Comparison of ENCODE assay signal across 10 cellular contexts in genomic region chr3:127690106-127690505, GRCh38. TPM values are rescaled to one million over a fixed set of nuclear protein-coding genes. Genes with fewer than 3 reads are reported as not detected.
A peak's percentile ranks its signal among the peaks of the same experiment; 100 is the strongest.
DNase-seq lines count a peak whose midpoint lies in the region; ATAC-seq, FAIRE-seq and TF ChIP-seq lines count a peak whose summit lies in the region.
"Had no signal": no experiment of that assay in that cellular context is flagged by ENCODE, and none has a peak within 500 bp of the region (broad histone marks: within the 10 kb centered on the region; RNA-seq: fewer than 3 reads in every experiment).

No MANE protein-coding gene starts in this region.

- no peaks in the 10 kb centered on the region for H3K79me1 ChIP-seq in H1 (ENCODE audit: low read depth, low read length)

- no peak overlapping the region for H3K9ac ChIP-seq in H1 (replicated peaks in 1 of 4; ENCODE audit: extremely low read depth in 1 of 4, low read depth in 3 of 4, low read length in 3 of 4)

- no peak overlapping the region for H3K23ac ChIP-seq in H1 (ENCODE audit: insufficient read length)

- H3K36me3 ChIP-seq in MG63 = peaks cover 23% of the 10 kb centered on the region
- H3K36me3 ChIP-seq in H1 (ENCODE audit: control insufficient read depth in 2 of 4, insufficient read depth in 4 of 4, low read length in 3 of 4) = no peaks in the 10 kb centered on the region
- no peaks in the 10 kb centered on the region for H3K36me3 ChIP-seq in lung (ENCODE audit: control insufficient read depth in 2 of 2, insufficient read depth in 2 of 2, low read length in 2 of 2)
- no peaks in the 10 kb centered on the region for H3K36me3 ChIP-seq in vagina

- H3K9me3 ChIP-seq in MG63 = no peaks in the 10 kb centered on the region
- H3K9me3 ChIP-seq in H1 (ENCODE audit: insufficient read depth in 2 of 2, low read depth in 1 of 2, low read length in 1 of 2) = no peaks in the 10 kb centered on the region
- H3K9me3 ChIP-seq in lung (ENCODE audit: control insufficient read depth in 2 of 2, insufficient read depth in 1 of 2, low read length in 1 of 2) = no peaks in the 10 kb centered on the region
- H3K9me3 ChIP-seq in vagina = no peaks in the 10 kb centered on the region
- H3K9me3 ChIP-seq: adrenal gland had no signal

- H4K8ac ChIP-seq in H1 (ENCODE audit: extremely low read depth, insufficient read depth, low read length) = peak overlapping the region; percentile 22; the same call in 1 of the 2 replicates

- TF ChIP-seq RAD21 in H1 (IDR thresholded peaks at IDR 0.05 in 1 of 2, conservative IDR thresholded peaks at IDR 0.05 in 1 of 2; ENCODE audit: low read depth in 2 of 2, low read length in 2 of 2) = no peak

- no peak overlapping the region for H2BK20ac ChIP-seq in H1 (ENCODE audit: low read length)

- 79% methylated on average over 4 of the region's 4 CpGs; no CpG with 5 or more reads in 1 of the 2 experiments for WGBS in H1 (ENCODE audit: extremely low coverage in 1 of 2, insufficient coverage in 1 of 2, insufficient read length in 1 of 2, insufficient replicate concordance in 2 of 2, low coverage in 1 of 2, low lambda C conversion rate in 2 of 2, missing lambda C conversion rate in 1 of 2), 2 experiments
- 64 to 74% methylated on average over 4 of the region's 4 CpGs for WGBS in lung, 2 donors

- H3K4me3 ChIP-seq in MG63 (no peak overlapping the region), H1 (ENCODE audit: extremely low read depth in 1 of 4, insufficient read depth in 2 of 4, low read depth in 3 of 4, low read length in 4 of 4) (no peak overlapping the region; a peak in 1 of 8 replicates), lung (no peak overlapping the region), vagina (no peak overlapping the region)
- H3K4me3 ChIP-seq: adrenal gland had no signal

- no peak overlapping the region for H3K56ac ChIP-seq in H1 (replicated peaks; ENCODE audit: insufficient read length, low read depth, low read length)

- intact Hi-C loops in vagina (cut with DNase I) = loop anchor here (10.0 kb wide), 1 partner anchor 55 kb away; no protein-coding TSS in a partner anchor

- CTCF ChIA-PET in H1 (lab: Charles Lee; ENCODE audit: partially characterized antibody) (interaction anchor here (0.8 to 12.8 kb wide), 17 partner anchors 9 to 281 kb away, joined by 3 to 172 read pairs (median 5); no protein-coding TSS in a partner anchor), HEK293T (lab: Yijun Ruan, JAX) (interaction anchor here (0.9 kb wide), 1 partner anchor 269 kb away, joined by 3 read pairs; no protein-coding TSS in a partner anchor)

- no peaks in the 10 kb centered on the region for H3K79me2 ChIP-seq in H1 (ENCODE audit: control insufficient read depth in 1 of 2, insufficient read depth in 2 of 2, low read length in 2 of 2)

- no peak overlapping the region for H2BK120ac ChIP-seq in H1 (replicated peaks; ENCODE audit: low read depth, low read length)

- no peaks in the 10 kb centered on the region for H4K20me1 ChIP-seq in H1 (replicated peaks in 1 of 2; ENCODE audit: control insufficient read depth in 1 of 2, insufficient read depth in 2 of 2, low read length in 2 of 2)

- H4K91ac ChIP-seq in H1 (replicated peaks; ENCODE audit: insufficient read length, low read length) = no peak overlapping the region

- H2BK15ac ChIP-seq in H1 (ENCODE audit: low read length) = peak overlapping the region; percentile 53; the same call in 1 of the 2 replicates

- H3K4me2 ChIP-seq in H1 (ENCODE audit: insufficient read depth in 1 of 2, low read depth in 2 of 2, low read length in 2 of 2) = no peak overlapping the region

- H3K27ac ChIP-seq in H1 (ENCODE audit: low read depth, low read length) (no peak overlapping the region), lung (ENCODE audit: low read depth in 1 of 2, low read length in 1 of 2) (peak overlapping the region in 1 of 2 donors; percentile 43), vagina (peak overlapping the region; percentile 51)

- TF ChIP-seq POLR2A in H1 (IDR thresholded peaks at IDR 0.05; ENCODE audit: control extremely low read depth in 1 of 2, low read depth in 2 of 2, low read length in 2 of 2) = no peak
- no peak for TF ChIP-seq POLR2A in vagina (IDR thresholded peaks at IDR 0.05)

- H2BK12ac ChIP-seq in H1 (ENCODE audit: low read depth, low read length) = no peak overlapping the region

- H2AK5ac ChIP-seq in H1 (ENCODE audit: low read depth, low read length) = no peak overlapping the region

- FAIRE-seq in H1 (lab: Jason Lieb, UNC) = no peak
- FAIRE-seq: TTC549 had no signal

- peak; percentile 14 for ATAC-seq in lung (ENCODE audit: insufficient read depth, low FRiP score)

- peak overlapping the region; percentile 7; the same call in 1 of the 2 replicates for H3K18ac ChIP-seq in H1 (ENCODE audit: extremely low read depth, low read length)

- H2BK5ac ChIP-seq in H1 (ENCODE audit: low read depth, low read length) = no peak overlapping the region

- H2AFZ ChIP-seq in H1 (ENCODE audit: low read length) = 0 out of 2 replicates have a peak overlapping the region, but pooled peaks have one; percentile 38

- TF ChIP-seq EP300 in H1 (IDR thresholded peaks at IDR 0.05; ENCODE audit: borderline replicate concordance in 1 of 2, low read depth in 2 of 2, low read length in 2 of 2) = no peak

- no peaks in the 10 kb centered on the region for H3K27me3 ChIP-seq in MG63
- no peaks in the 10 kb centered on the region for H3K27me3 ChIP-seq in H1 (replicated peaks in 1 of 4; ENCODE audit: control insufficient read depth in 3 of 4, extremely low read depth in 1 of 4, insufficient read depth in 3 of 4, low read length in 3 of 4)
- no peaks in the 10 kb centered on the region for H3K27me3 ChIP-seq in lung (ENCODE audit: control insufficient read depth, insufficient read depth)
- H3K27me3 ChIP-seq in vagina = no peaks in the 10 kb centered on the region
- H3K27me3 ChIP-seq: adrenal gland had no signal

- peaks cover 16% of the 10 kb centered on the region; the same call in 1 of the 2 replicates for H3K23me2 ChIP-seq in H1 (ENCODE audit: low read depth, low read length)

- POLR2A ChIA-PET in H1 (lab: Charles Lee; ENCODE audit: partially characterized antibody) (no interaction called here), HEK293T (lab: Yijun Ruan, JAX) (no interaction called here)

- no peak overlapping the region for H3K14ac ChIP-seq in H1 (ENCODE audit: insufficient read length)

- H3K4ac ChIP-seq in H1 (replicated peaks; ENCODE audit: insufficient read length, low read depth, low read length) = no peak overlapping the region

- TF ChIP-seq CTCF in H1 (IDR thresholded peaks at IDR 0.05; ENCODE audit: control extremely low read depth in 1 of 3, insufficient read depth in 1 of 3, low read depth in 1 of 3, low read length in 3 of 3) (no peak), lung (IDR thresholded peaks at IDR 0.05; ENCODE audit: control extremely low read depth, extremely low read depth) (no peak), vagina (IDR thresholded peaks at IDR 0.05) (no peak)

- peak; percentile 87 for DNase-seq in MG63
- no peak for DNase-seq in H1 (ENCODE audit: low read depth in 1 of 2, low spot score in 2 of 2)
- DNase-seq in lung (ENCODE audit: low spot score) = no peak
- DNase-seq in vagina (ENCODE audit: extremely low spot score in 2 of 2) = no peak
- DNase-seq in stimulated activated CD4-positive, alpha-beta T cell treated with anti-CD3 and anti-CD28 coated beads, Interleukin-4, amount 100 ng/mL, for 4 hours = no peak
- DNase-seq in central memory CD4-positive, alpha-beta T cell = no peak
- no peak for DNase-seq in HEK293T (ENCODE audit: extremely low spot score)
- DNase-seq: stimulated activated CD4-positive, alpha-beta T cell treated with anti-CD3 and anti-CD28 coated beads, Interleukin-2, amount 100 ng/mL, for 24 hours had no signal

- H3K4me1 ChIP-seq in H1 (replicated peaks in 1 of 4; ENCODE audit: control insufficient read depth in 3 of 4, insufficient read depth in 4 of 4, low read length in 3 of 4) (peaks cover 0 to 22% (median 5%) of the 10 kb centered on the region in 4 experiments; a peak in 6 of 7 replicates), lung (ENCODE audit: control insufficient read depth in 2 of 2, insufficient read depth in 2 of 2, low read length in 2 of 2) (peaks cover 0 to 4% of the 10 kb centered on the region in 2 donors), vagina (peaks cover 13% of the 10 kb centered on the region)
- H3K4me1 ChIP-seq: adrenal gland had no signal

- no peak overlapping the region for H4K5ac ChIP-seq in H1 (ENCODE audit: insufficient read length, low read depth, low read length)

TF ChIP-seq in H1, 55 proteins besides CTCF, POLR2A, EP300 and RAD21 (continues in another document):
- no peak for TF ChIP-seq SUZ12 (IDR thresholded peaks at IDR 0.05; ENCODE audit: low read length)
- no peak for TF ChIP-seq SP1 (IDR thresholded peaks at IDR 0.05; ENCODE audit: low read depth, low read length)
- no peak for TF ChIP-seq SAP30 (IDR thresholded peaks at IDR 0.05; ENCODE audit: insufficient read depth, insufficient replicate concordance, low read length)
- no peak for TF ChIP-seq BACH1 (IDR thresholded peaks at IDR 0.05; ENCODE audit: low read length)

TF ChIP-seq in HEK293T, 16 proteins besides CTCF, POLR2A, EP300 and RAD21 (continues in another document):
- TF ChIP-seq NFRKB (IDR thresholded peaks at IDR 0.05) = no peak
- no peak for TF ChIP-seq FOXM1 (IDR thresholded peaks at IDR 0.05; ENCODE audit: borderline replicate concordance)
- no peak for TF ChIP-seq TARDBP (IDR thresholded peaks at IDR 0.05)
- TF ChIP-seq L3MBTL2 (conservative IDR thresholded peaks at IDR 0.05) = no peak
- TF ChIP-seq FOXK2 (IDR thresholded peaks at IDR 0.05) = no peak
- no peak for TF ChIP-seq ZNF384 (IDR thresholded peaks at IDR 0.05)
- TF ChIP-seq FOXA1 (IDR thresholded peaks at IDR 0.05) = no peak

RNA-seq across cellular contexts. Expression of gene ABTB1, which starts 17.4 kb away (rescaled TPM):
- 16.0 and 21.0 TPM in 2 replicates for total RNA-seq in MG63 (2014; rRNA removed; shearing (Covaris generic); ENCODE audit: low replicate concordance)
- 7.0 and 9.4 TPM in 2 replicates for total RNA-seq in H1 (2021; fragmentation: NEBNext Ultra II Directional; extraction: Animal tissue kit (Norgen Biotek cat#: 25700))
- polyA plus RNA-seq in H1 (2011; rRNA removed) (7.1 and 12.8 TPM in 2 replicates), lung (100 to 1,000 TPM in 1 of 2 donors, 10 to 100 TPM in 1; 30.7 to 102 TPM)
- 11.4 TPM for polyA plus RNA-seq in H1 (2011; cell fraction: cytosol; rRNA removed)
- 56.1 TPM for polyA plus RNA-seq in H1 (2011; cell fraction: nucleus; rRNA removed)
- 4.9 to 6.9 TPM (median 6.6 TPM) in 4 replicates for polyA plus RNA-seq in H1 (2012, experiment 1 of 2)
- polyA plus RNA-seq in H1 (2012, experiment 2 of 2) = 4.4 TPM
- 3.8 TPM for polyA plus RNA-seq in H1 (2013, experiment 1 of 2)
- 4.3 TPM for polyA plus RNA-seq in H1 (2013, experiment 2 of 2)
- polyA minus RNA-seq in H1 (2011; rRNA and poly(A)+ RNA removed) = 6.0 and 7.2 TPM in 2 replicates
- 5.5 TPM for polyA minus RNA-seq in H1 (2011; cell fraction: cytosol; rRNA and poly(A)+ RNA removed)
- 14.8 TPM for polyA minus RNA-seq in H1 (2011; cell fraction: nucleus; rRNA and poly(A)+ RNA removed)
- total RNA-seq in lung (10 to 100 TPM; 46.0 to 51.2 TPM), vagina (59.7 TPM)
